Comparison of ENCODE assay signal across 11 cellular contexts in the genomic region with DNA sequence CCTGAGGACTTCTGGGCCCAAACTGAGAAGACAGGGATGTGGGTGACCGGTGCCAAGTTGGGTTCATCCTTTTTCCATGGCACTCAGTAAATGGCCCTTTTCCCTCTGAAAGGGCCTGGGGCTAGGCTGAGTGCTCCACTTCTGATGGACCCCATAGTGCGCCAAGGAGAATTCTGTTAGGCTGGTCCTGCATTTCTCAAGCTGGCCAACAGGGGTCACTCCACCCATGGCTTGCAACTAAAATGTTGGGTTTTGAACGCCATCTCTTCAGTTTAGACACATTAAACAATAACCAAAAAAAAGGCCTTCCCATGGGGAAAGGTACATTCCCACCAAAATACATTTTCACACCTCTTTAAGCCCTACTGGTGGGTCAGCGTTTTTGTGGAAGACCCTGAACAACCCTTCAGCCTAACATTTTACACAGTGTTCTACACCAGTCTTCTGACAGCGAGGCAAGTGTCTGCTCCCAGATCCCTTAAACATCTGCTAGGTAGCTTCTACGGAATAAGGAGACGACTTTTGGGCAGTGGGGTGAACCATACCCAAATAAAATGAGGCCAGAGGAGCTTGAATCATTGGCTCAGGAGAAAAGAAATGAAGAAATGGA. TPM values are rescaled to one million over a fixed set of nuclear protein-coding genes. Genes with fewer than 3 reads are reported as not detected.
DNase-seq lines count a peak whose midpoint lies in the region; ATAC-seq and TF ChIP-seq lines count a peak whose summit lies in the region.
"Had no signal": no experiment of that assay in that cellular context is flagged by ENCODE, and none has a peak within 500 bp of the region (broad histone marks: within the 10 kb centered on the region; RNA-seq: fewer than 3 reads in every experiment).

No MANE protein-coding gene starts in this region.

- no peaks in the 10 kb centered on the region for H3K79me2 ChIP-seq in SU-DHL-6 (ENCODE audit: insufficient read depth, low read length)

- H3F3A ChIP-seq in SU-DHL-6 (ENCODE audit: insufficient read depth): no peaks in the 10 kb centered on the region

- no peaks in the 10 kb centered on the region for H3K36me3 ChIP-seq in SU-DHL-6 (ENCODE audit: low read length)
- no peaks in the 10 kb centered on the region for H3K36me3 ChIP-seq in transverse colon

- peaks cover 0 to 26% (median 19%) of the 10 kb centered on the region in 4 donors for H3K4me1 ChIP-seq in transverse colon

- TF ChIP-seq EP300 in transverse colon (IDR thresholded peaks at IDR 0.05; ENCODE audit: low read depth): no peak

- H3K27me3 ChIP-seq in SU-DHL-6 (ENCODE audit: low read length): no peaks in the 10 kb centered on the region
- H3K27me3 ChIP-seq in transverse colon: peaks cover 18% of the 10 kb centered on the region

- WGBS in transverse colon (ENCODE audit: low coverage in 1 of 2), 2 donors: 78 to 84% methylated on average over 6 to 7 of the region's 7 CpGs

- H3K9me2 ChIP-seq in SU-DHL-6 (replicated peaks; ENCODE audit: insufficient read depth, low read length): no peaks in the 10 kb centered on the region

- H4K20me1 ChIP-seq in SU-DHL-6 (ENCODE audit: low read depth, low read length): no peaks in the 10 kb centered on the region

- no peak overlapping the region for H2AFZ ChIP-seq in SU-DHL-6 (ENCODE audit: low read depth, low read length, severe bottlenecking)

- ATAC-seq in HG02610 (IDR thresholded peaks at IDR 0.05; ENCODE audit: unreplicated experiment) (no peak), HG03280 (IDR thresholded peaks at IDR 0.05; ENCODE audit: unreplicated experiment) (no peak)

- TF ChIP-seq CTCF in SU-DHL-6 (IDR thresholded peaks at IDR 0.05; ENCODE audit: insufficient read depth, low read length, poor library complexity, severe bottlenecking): peak; percentile 99
- TF ChIP-seq CTCF in foreskin fibroblast (IDR thresholded peaks at IDR 0.05; ENCODE audit: low read depth, low read length): peak; percentile 23
- peak; percentile 39 to 51 (median 49) for TF ChIP-seq CTCF in transverse colon (IDR thresholded peaks at IDR 0.05)

- intact Hi-C loops in transverse colon (cut with DNase I; ENCODE audit: low total_unique reads): no loop called here

- H3K9me3 ChIP-seq in SU-DHL-6 (ENCODE audit: insufficient read depth, low read length) (no peaks in the 10 kb centered on the region), transverse colon (no peaks in the 10 kb centered on the region)

- in situ Hi-C loops in transverse colon (cut with MboI; ENCODE audit: low pct_ligation_motif_present in 1 of 4, low pct_unique_long_range_greater_than_20kb in 1 of 4, low sequenced_read_pairs in 3 of 4): no loop called here

- H3K27ac ChIP-seq in SU-DHL-6 (ENCODE audit: low read depth, low read length) (no peak overlapping the region), transverse colon (no peak overlapping the region)

- H3K4me2 ChIP-seq in SU-DHL-6 (ENCODE audit: low read depth, low read length, poor library complexity, severe bottlenecking): no peak overlapping the region

- H3K9ac ChIP-seq in SU-DHL-6 (ENCODE audit: low read length): no peak overlapping the region

- DNase-seq in stimulated activated CD4-positive, alpha-beta T cell treated with anti-CD3 and anti-CD28 coated beads, Interleukin-12 subunit alpha, Interleukin-12 subunit beta, amount 100 ng/mL, for 4 hours: peak; percentile 14
- DNase-seq in stimulated activated CD4-positive, alpha-beta T cell treated with anti-CD3 and anti-CD28 coated beads, Interleukin-4, amount 100 ng/mL, for 4 hours: no peak
- DNase-seq in foreskin fibroblast (no peak), transverse colon (no peak), NCI-H1092 treated with DMSO at 0.1 percent for 48 hours (lab: John Stamatoyannopoulos, UW) (no peak)
- DNase-seq: foreskin melanocyte, retina had no signal

- H3K4me3 ChIP-seq in SU-DHL-6 (ENCODE audit: insufficient read depth, low read length, poor library complexity, severe bottlenecking): no peak overlapping the region
- no peak overlapping the region for H3K4me3 ChIP-seq in foreskin fibroblast (ENCODE audit: low read depth in 1 of 2, low read length in 2 of 2)
- no peak overlapping the region for H3K4me3 ChIP-seq in transverse colon

- TF ChIP-seq POLR2A in transverse colon (IDR thresholded peaks at IDR 0.05): no peak

RNA-seq across cellular contexts. Expression of a gene that starts 27.3 kb away (rescaled TPM):
- total RNA-seq in transverse colon: 10 to 100 TPM in 1 of 4 donors, 1 to 10 TPM in 3; 5.2 to 59.1 (median 6.8) TPM
- total RNA-seq: NCI-H460 had no signal

RNA-seq across cellular contexts. Expression of a gene that starts 39.5 kb away (rescaled TPM):
- 1 to 10 TPM in 2 of 4 donors, not detected in 2; 1.4 to 1.7 TPM for total RNA-seq in transverse colon
- total RNA-seq: NCI-H460 had no signal

RNA-seq across cellular contexts. Expression of a gene that starts 49.7 kb away (rescaled TPM):
- 10 to 100 TPM in 2 of 4 donors, 1 to 10 TPM in 2; 3.0 to 65.5 (median 22.1) TPM for total RNA-seq in transverse colon

RNA-seq across cellular contexts. Expression of a gene that starts 58.1 kb away (rescaled TPM):
- 10 to 100 TPM; 41.6 to 78.9 (median 54.0) TPM for total RNA-seq in transverse colon

Comparison
In these comparisons a context has a peak if more than half of its experiments do, and no peak if none do; other contexts are left out.
1. CTCF ChIP-seq: peak in every context shown above with its lines; median percentile 99 in SU-DHL-6; 49 in transverse colon; 23 in foreskin fibroblast.